Comparison of ENCODE assay signal across 34 cellular contexts in genomic region chr5:133830281-133830680, GRCh38.
"Had no signal": no experiment of that assay in that cellular context is flagged by ENCODE, and none has a peak within 500 bp of the region (broad histone marks: within the 10 kb centered on the region; RNA-seq: fewer than 3 reads in every experiment).

No MANE protein-coding gene starts in this region.

- DNase-seq: activated B cell treated with CpG ODN at 0.5 μM for 24 hours; activated CD4-positive, alpha-beta memory T cell treated with anti-CD3 and anti-CD28 coated beads, Interleukin-2, amount 10 ng/mL, durations not matched to agents 7 days and 5 days; activated CD4-positive, alpha-beta T cell treated with anti-CD3 and anti-CD28 coated beads for 48 hours; activated CD4-positive, CD25-positive, alpha-beta regulatory T cell treated with anti-CD3 and anti-CD28 coated beads, Interleukin-2, amount 50 U/mL, for 72 hours; activated gamma-delta T cell treated with Interleukin-2 at 50 U/mL for 16 hours; activated naive CD4-positive, alpha-beta T cell treated with anti-CD3 and anti-CD28 coated beads for 36 hours; activated T-cell treated with anti-CD3 and anti-CD28 coated beads, Interleukin-2, amount 50 U/mL, for 4 hours; adrenal gland; body of pancreas; caudate nucleus; NCI-H1092 treated with DMSO at 0.1 percent for 48 hours; NCI-H1417; NCI-H146; NCI-H187; NCI-H2029 treated with DMSO at 0.1 percent for 48 hours; NCI-H2107; NCI-H2171; NCI-H2227 treated with DMSO at 0.1 percent for 48 hours; NCI-H446 treated with DMSO at 0.1 percent for 48 hours; NCI-H524; NCI-H69; NCI-H82; SHP77; SW 1271; T-helper 1 cell; T-helper 2 cell; T-helper 9 cell had no signal

- H3K27ac Mint-ChIP-seq: activated B cell treated with CpG ODN at 0.5 μM for 24 hours; activated CD4-positive, alpha-beta memory T cell treated with anti-CD3 and anti-CD28 coated beads, Interleukin-2, amount 10 ng/mL, durations not matched to agents 7 days and 5 days; activated naive CD4-positive, alpha-beta T cell treated with anti-CD3 and anti-CD28 coated beads for 36 hours; activated T-helper 1 cell treated with anti-CD3 and anti-CD28 coated beads, Interleukin-12 subunit alpha, Interleukin-12 subunit beta, Interleukin-2, Interleukin-4 antibody, amounts not matched to agents 30 ng/mL and 10 ng/mL and 1 ng/mL, durations not matched to agents 14 hours and 24 hours and 36 hours had no signal

- H3K9me3 ChIP-seq: adrenal gland, body of pancreas, breast epithelium had no signal

- H3K27ac ChIP-seq: adrenal gland, body of pancreas, breast epithelium, KMS-11, VCaP had no signal

- H3K27me3 ChIP-seq: adrenal gland, body of pancreas, breast epithelium had no signal

- H3K9me3 Mint-ChIP-seq: activated CD4-positive, alpha-beta memory T cell treated with anti-CD3 and anti-CD28 coated beads, Interleukin-2, amount 10 ng/mL, durations not matched to agents 7 days and 5 days; activated naive CD4-positive, alpha-beta T cell treated with anti-CD3 and anti-CD28 coated beads for 36 hours; activated naive CD4-positive, alpha-beta T cell treated with anti-CD3 and anti-CD28 coated beads, Interleukin-2, amount 50 U/mL, for 72 hours; activated T-helper 1 cell treated with anti-CD3 and anti-CD28 coated beads, Interleukin-12 subunit alpha, Interleukin-12 subunit beta, Interleukin-2, Interleukin-4 antibody, amounts not matched to agents 30 ng/mL and 10 ng/mL and 1 ng/mL, durations not matched to agents 14 hours and 24 hours and 36 hours had no signal

- H3K9ac ChIP-seq: KMS-11 had no signal

- H3K4me3 ChIP-seq: adrenal gland, body of pancreas, breast epithelium had no signal

- ATAC-seq: activated naive CD4-positive, alpha-beta T cell treated with anti-CD3 and anti-CD28 coated beads, Interleukin-2, amount 50 U/mL, for 72 hours; activated T-cell treated with anti-CD3 and anti-CD28 coated beads, Interleukin-2, amount 50 U/mL, for 4 hours; body of pancreas; Panc1; SK-N-SH treated with all-trans-retinoic acid at 6 μM for 48 hours had no signal

- H3K4me3 Mint-ChIP-seq: activated B cell treated with CpG ODN at 0.5 μM for 24 hours; activated CD4-positive, alpha-beta memory T cell treated with anti-CD3 and anti-CD28 coated beads, Interleukin-2, amount 10 ng/mL, durations not matched to agents 7 days and 5 days; activated naive CD4-positive, alpha-beta T cell treated with anti-CD3 and anti-CD28 coated beads for 36 hours; activated T-cell treated with anti-CD3 and anti-CD28 coated beads, Interleukin-2, amount 50 U/mL, for 4 hours; activated T-helper 1 cell treated with anti-CD3 and anti-CD28 coated beads, Interleukin-12 subunit alpha, Interleukin-12 subunit beta, Interleukin-2, Interleukin-4 antibody, amounts not matched to agents 30 ng/mL and 10 ng/mL and 1 ng/mL, durations not matched to agents 14 hours and 24 hours and 36 hours had no signal

- H3K27me3 Mint-ChIP-seq: activated B cell treated with CpG ODN at 0.5 μM for 24 hours had no signal

- H3K4me1 ChIP-seq: adrenal gland, body of pancreas, breast epithelium had no signal

- H3K36me3 Mint-ChIP-seq: activated naive CD4-positive, alpha-beta T cell treated with anti-CD3 and anti-CD28 coated beads, Interleukin-2, amount 50 U/mL, for 72 hours had no signal

- H3K36me3 ChIP-seq: adrenal gland, breast epithelium had no signal

- H3K4me2 ChIP-seq: KMS-11 had no signal
